ENCODE assay signal across 15 cellular contexts in genomic region chr10:79229081-79229541, GRCh38.
DNase-seq lines count a peak whose midpoint lies in the region; ATAC-seq and TF ChIP-seq lines count a peak whose summit lies in the region.
"Had no signal": no experiment of that assay in that cellular context is flagged by ENCODE, and none has a peak within 500 bp of the region (broad histone marks: within the 10 kb centered on the region; RNA-seq: fewer than 3 reads in every experiment).

No MANE protein-coding gene starts in this region.

- no peak overlapping the region for H4K5ac ChIP-seq in mesendoderm (ENCODE audit: low read length)

- peak overlapping the region; percentile 86 for H3K27ac Mint-ChIP-seq in WTC11
- H3K27ac Mint-ChIP-seq: activated CD8-positive, alpha-beta memory T cell treated with anti-CD3 and anti-CD28 coated beads, Interleukin-2, amount 10 ng/mL, durations not matched to agents 7 days and 5 days had no signal

- no peak overlapping the region for H2BK120ac ChIP-seq in mesendoderm (ENCODE audit: low read depth, low read length)

- peak overlapping the region; percentile 65 for H3K56ac ChIP-seq in mesendoderm (ENCODE audit: low read length)

- H3K79me1 ChIP-seq in mesendoderm (ENCODE audit: low read length), result peaks cover 2% of the 10 kb centered on the region

- H3K36me3 ChIP-seq in mesendoderm (ENCODE audit: control insufficient read depth, insufficient read depth, low read length) (peaks cover 2% of the 10 kb centered on the region), transverse colon (no peaks in the 10 kb centered on the region)
- H3K36me3 ChIP-seq: HAP-1 had no signal

- CTCF ChIA-PET in WTC11 (lab: Charles Lee), result interaction anchor here (1.1 to 3.1 kb wide), 6 partner anchors 11 to 1199 kb away, joined by 3 to 18 read pairs (median 4); no protein-coding TSS in a partner anchor

- H3K4ac ChIP-seq in mesendoderm (ENCODE audit: low read depth, low read length), result no peak overlapping the region

- TF ChIP-seq EP300 in transverse colon (IDR thresholded peaks at IDR 0.05; ENCODE audit: low read depth), result no peak

- no CpG with 5 or more reads among the region's 5 CpGs for WGBS in mesendoderm (ENCODE audit: extremely low coverage, insufficient coverage, low lambda C conversion rate)
- WGBS in transverse colon (ENCODE audit: low coverage in 1 of 2), 2 donors, result 53% methylated on average over 4 of the region's 5 CpGs; no CpG with 5 or more reads in 1 of the 2 donors

- no peak overlapping the region for H2BK15ac ChIP-seq in mesendoderm (replicated peaks; ENCODE audit: low read depth)

- peaks cover 7% of the 10 kb centered on the region; the same call in 1 of the 2 replicates for H3K36me3 Mint-ChIP-seq in WTC11
- H3K36me3 Mint-ChIP-seq: activated CD8-positive, alpha-beta memory T cell treated with anti-CD3 and anti-CD28 coated beads, Interleukin-2, amount 10 ng/mL, durations not matched to agents 7 days and 5 days had no signal

- H3K27me3 ChIP-seq in mesendoderm (ENCODE audit: insufficient read depth, low read length, poor library complexity) (no peaks in the 10 kb centered on the region), transverse colon (no peaks in the 10 kb centered on the region)
- H3K27me3 ChIP-seq: thyroid gland had no signal

- H3K4me3 ChIP-seq in mesendoderm (ENCODE audit: low read length) (no peak overlapping the region), transverse colon (no peak overlapping the region)
- H3K4me3 ChIP-seq: HAP-1, thyroid gland had no signal

- no peak overlapping the region for H3K18ac ChIP-seq in mesendoderm (ENCODE audit: low read length)

- H4K8ac ChIP-seq in mesendoderm (ENCODE audit: low read depth, low read length), result no peak overlapping the region

- H3K4me1 ChIP-seq in mesendoderm (ENCODE audit: control insufficient read depth, low read depth, low read length) (peaks cover 16% of the 10 kb centered on the region), transverse colon (peaks cover 4 to 10% (median 10%) of the 10 kb centered on the region in 4 donors)
- H3K4me1 ChIP-seq: HAP-1 had no signal

- H3K27me3 Mint-ChIP-seq in WTC11 (ENCODE audit: low read depth), result peaks cover 14% of the 10 kb centered on the region
- H3K27me3 Mint-ChIP-seq: activated CD8-positive, alpha-beta memory T cell treated with anti-CD3 and anti-CD28 coated beads, Interleukin-2, amount 10 ng/mL, durations not matched to agents 7 days and 5 days; dendritic cell treated with granulocyte-macrophage colony-stimulating factor and Interleukin-4, amounts not matched to agents 40 ng/mL and 50 ng/mL, for 4 days had no signal

- no peak for TF ChIP-seq POLR2A in transverse colon (IDR thresholded peaks at IDR 0.05)

- H3K23ac ChIP-seq in mesendoderm (ENCODE audit: low read length), result no peak overlapping the region

- H3K9me3 ChIP-seq in transverse colon, result no peaks in the 10 kb centered on the region
- H3K9me3 ChIP-seq: HAP-1, thyroid gland had no signal

- peak; percentile 3; the same call in 1 of the 2 replicates for ATAC-seq in WTC11
- ATAC-seq: activated CD8-positive, alpha-beta memory T cell treated with anti-CD3 and anti-CD28 coated beads, Interleukin-2, amount 10 ng/mL, durations not matched to agents 7 days and 5 days; right cardiac atrium had no signal

- no peak overlapping the region for H3K4me2 ChIP-seq in mesendoderm (ENCODE audit: low read length)

- intact Hi-C loops in transverse colon (cut with DNase I; ENCODE audit: low total_unique reads), result no loop called here

- H3K79me2 ChIP-seq in mesendoderm (ENCODE audit: control insufficient read depth, insufficient read depth, low read length), result no peaks in the 10 kb centered on the region

- TF ChIP-seq CTCF in WTC11 (IDR thresholded peaks at IDR 0.05) (no peak), transverse colon (IDR thresholded peaks at IDR 0.05) (no peak)

- no peak overlapping the region; the same call in 1 of the 2 replicates for H3K4me3 Mint-ChIP-seq in WTC11
- H3K4me3 Mint-ChIP-seq: activated CD8-positive, alpha-beta memory T cell treated with anti-CD3 and anti-CD28 coated beads, Interleukin-2, amount 10 ng/mL, durations not matched to agents 7 days and 5 days; CD14-positive monocyte; dendritic cell treated with granulocyte-macrophage colony-stimulating factor and Interleukin-4, amounts not matched to agents 40 ng/mL and 50 ng/mL, for 4 days had no signal

- H3K9ac ChIP-seq in mesendoderm (ENCODE audit: low read length), result no peak overlapping the region

- no peaks in the 10 kb centered on the region for H3K9me3 Mint-ChIP-seq in WTC11
- H3K9me3 Mint-ChIP-seq: dendritic cell treated with granulocyte-macrophage colony-stimulating factor and Interleukin-4, amounts not matched to agents 40 ng/mL and 50 ng/mL, for 4 days had no signal

- POLR2A ChIA-PET in WTC11 (lab: Charles Lee), result interaction anchor here (1.7 to 3.0 kb wide), 2 partner anchors 10 to 14 kb away, joined by 6 to 15 read pairs; no protein-coding TSS in a partner anchor

- H3K4me1 Mint-ChIP-seq in WTC11, result peaks cover 34% of the 10 kb centered on the region
- H3K4me1 Mint-ChIP-seq: activated CD8-positive, alpha-beta memory T cell treated with anti-CD3 and anti-CD28 coated beads, Interleukin-2, amount 10 ng/mL, durations not matched to agents 7 days and 5 days had no signal

- H3K27ac ChIP-seq in mesendoderm (ENCODE audit: low read depth, low read length) (peak overlapping the region; percentile 58), transverse colon (no peak overlapping the region)
- H3K27ac ChIP-seq: thyroid gland had no signal

- no peak overlapping the region for H2BK5ac ChIP-seq in mesendoderm (ENCODE audit: low read length)

- no peak overlapping the region for H2AK5ac ChIP-seq in mesendoderm (ENCODE audit: low read length)

- peak; percentile 65 for DNase-seq in COR-L47 (lab: John Stamatoyannopoulos, UW)
- DNase-seq in NCI-H146 treated with DMSO at 0.1 percent for 48 hours (lab: John Stamatoyannopoulos, UW; ENCODE audit: unreplicated experiment), result peak; percentile 91
- no peak for DNase-seq in WTC11 (ENCODE audit: low spot score)
- DNase-seq in mesendoderm, result peak; percentile 86
- DNase-seq in transverse colon, result no peak
- DNase-seq in AML-193 (lab: John Stamatoyannopoulos, UW), result no peak
- no peak for DNase-seq in hepatic stellate cell (ENCODE audit: low spot score)
- DNase-seq in NCI-H446 treated with DMSO at 0.1 percent for 48 hours (lab: John Stamatoyannopoulos, UW), result no peak
- DNase-seq: activated CD8-positive, alpha-beta memory T cell treated with anti-CD3 and anti-CD28 coated beads, Interleukin-2, amount 10 ng/mL, durations not matched to agents 7 days and 5 days; KBM-7; thyroid gland had no signal

- in situ Hi-C loops in transverse colon (cut with MboI; ENCODE audit: low pct_ligation_motif_present in 1 of 4, low pct_unique_long_range_greater_than_20kb in 1 of 4, low sequenced_read_pairs in 3 of 4), result no loop called here

TF ChIP-seq in WTC11, 78 proteins besides CTCF, POLR2A, EP300 and RAD21:
- no peak for TF ChIP-seq NFYB (CRISPR knock-in tag; conservative IDR thresholded peaks at IDR 0.05; ENCODE audit: low read depth)
- TF ChIP-seq ETV6 (CRISPR knock-in tag; IDR thresholded peaks at IDR 0.05), result 0 out of 2 replicates have a peak, but pooled peaks have one; percentile 17

Comparison
In these comparisons a context has a peak if more than half of its experiments do, and no peak if none do; other contexts are left out.
1. DNase-seq: peak in COR-L47 (single experiment), NCI-H146 treated with DMSO at 0.1 percent for 48 hours (single experiment) and mesendoderm (single experiment); none in WTC11 (single experiment), transverse colon (single experiment), AML-193 (0 of 2), hepatic stellate cell (single experiment) and NCI-H446 treated with DMSO at 0.1 percent for 48 hours (single experiment).